Comparison of ENCODE assay signal across 17 cellular contexts in genomic region chr6:68711386-68712000, GRCh38.
"Had no signal": no experiment of that assay in that cellular context is flagged by ENCODE, and none has a peak within 500 bp of the region (broad histone marks: within the 10 kb centered on the region; RNA-seq: fewer than 3 reads in every experiment).

No MANE protein-coding gene starts in this region.

- H3K27me3 ChIP-seq: gastrocnemius medialis, right atrium auricular region, suprapubic skin, tibial artery, upper lobe of left lung, uterus had no signal

- H3K27ac ChIP-seq: gastrocnemius medialis, lower lobe of right lung, right atrium auricular region, suprapubic skin, tibial artery, upper lobe of left lung, uterus had no signal

- ATAC-seq: esophagus mucosa, gastrocnemius medialis, left cardiac atrium, lower lobe of right lung, natural killer cell had no signal

- DNase-seq: cortex of kidney; effector memory CD4-positive, alpha-beta T cell; gastrocnemius medialis; glutamatergic neuron; left cardiac atrium; left ventricle myocardium inferior; lower lobe of right lung; natural killer cell; small intestine; stimulated activated CD4-positive, alpha-beta T cell treated with anti-CD3 and anti-CD28 coated beads, Interleukin-12 subunit alpha, Interleukin-12 subunit beta, amount 100 ng/mL, for 4 hours; stimulated activated naive CD4-positive, alpha-beta T cell; tibial artery; upper lobe of left lung; uterus had no signal

- H3K4me3 ChIP-seq: gastrocnemius medialis, left ventricle myocardium inferior, lower lobe of right lung, right atrium auricular region, suprapubic skin, tibial artery, upper lobe of left lung, uterus had no signal
